ENCODE assay signal across 8 cellular contexts in genomic region chr4:94304365-94304971, GRCh38. TPM values are rescaled to one million over a fixed set of nuclear protein-coding genes. Genes with fewer than 3 reads are reported as not detected.
DNase-seq lines count a peak whose midpoint lies in the region; ATAC-seq, FAIRE-seq and TF ChIP-seq lines count a peak whose summit lies in the region.

No MANE protein-coding gene starts in this region.

- peak; percentile 66 for ATAC-seq in GM18498 (IDR thresholded peaks at IDR 0.05; ENCODE audit: unreplicated experiment)

- no peaks in the 10 kb centered on the region for H3K36me3 ChIP-seq in astrocyte (ENCODE audit: insufficient read depth, low read length)
- no peaks in the 10 kb centered on the region for H3K36me3 ChIP-seq in kidney (ENCODE audit: control insufficient read depth in 1 of 2, insufficient read depth in 2 of 2, low read length in 2 of 2)

- H3K9me3 Mint-ChIP-seq in CD14-positive monocyte, result peaks cover 0 to 1% (median 0%) of the 10 kb centered on the region in 7 donors
- H3K9me3 Mint-ChIP-seq in astrocyte (ENCODE audit: unreplicated experiment), result no peaks in the 10 kb centered on the region

- H3K4me3 ChIP-seq in Jurkat, Clone E6-1 (ENCODE audit: low read length), result no peak overlapping the region
- H3K4me3 ChIP-seq in astrocyte (ENCODE audit: insufficient read depth, low read depth, low read length), result no peak overlapping the region
- no peak overlapping the region for H3K4me3 ChIP-seq in kidney (ENCODE audit: low read length in 2 of 2)

- H3K36me3 Mint-ChIP-seq in CD14-positive monocyte (no peaks in the 10 kb centered on the region), astrocyte (ENCODE audit: low read depth, unreplicated experiment) (no peaks in the 10 kb centered on the region)

- H3K27me3 ChIP-seq in astrocyte (ENCODE audit: insufficient read depth, low read length), result no peaks in the 10 kb centered on the region

- H3K27ac ChIP-seq in astrocyte (ENCODE audit: low read depth, low read length) (no peak overlapping the region), kidney (ENCODE audit: low read depth in 2 of 2, low read length in 2 of 2) (no peak overlapping the region)

- H3K27ac Mint-ChIP-seq in CD14-positive monocyte, result no peak overlapping the region
- H3K27ac Mint-ChIP-seq in astrocyte (ENCODE audit: unreplicated experiment), result no peak overlapping the region

- H3K79me2 ChIP-seq in astrocyte (ENCODE audit: insufficient read depth, low read length), result no peaks in the 10 kb centered on the region

- TF ChIP-seq CTCF in CD14-positive monocyte (IDR thresholded peaks at IDR 0.05) (peak; percentile 69), astrocyte (IDR thresholded peaks at IDR 0.05; ENCODE audit: insufficient read depth, low read depth, low read length) (peak; percentile 58), kidney (IDR thresholded peaks at IDR 0.05; ENCODE audit: borderline replicate concordance, extremely low read depth, insufficient read depth) (peak; percentile 50)

- no peaks in the 10 kb centered on the region for H4K20me1 ChIP-seq in astrocyte (ENCODE audit: insufficient read depth, low read length)

- H3K9me3 ChIP-seq in astrocyte (ENCODE audit: insufficient read depth, low read depth, low read length) (no peaks in the 10 kb centered on the region), kidney (ENCODE audit: control insufficient read depth in 1 of 2, low read length in 2 of 2) (no peaks in the 10 kb centered on the region)

- H3K4me1 ChIP-seq in astrocyte (ENCODE audit: insufficient read depth, low read length) (no peaks in the 10 kb centered on the region), kidney (ENCODE audit: control insufficient read depth in 1 of 2, insufficient read depth in 1 of 2, low read depth in 1 of 2, low read length in 2 of 2) (peaks cover 0 to 3% of the 10 kb centered on the region in 2 donors)

- no peaks in the 10 kb centered on the region for H3K4me1 Mint-ChIP-seq in CD14-positive monocyte
- peaks cover 5% of the 10 kb centered on the region for H3K4me1 Mint-ChIP-seq in astrocyte (ENCODE audit: low read depth, unreplicated experiment)

- DNase-seq in CD14-positive monocyte (ENCODE audit: low spot score) (no peak), astrocyte (ENCODE audit: low read depth) (no peak), kidney (no peak), GM19238 (ENCODE audit: insufficient read length, low spot score) (no peak), GOT3 (lab: John Stamatoyannopoulos, UW) (no peak)
- peak; percentile 35 for DNase-seq in Jurkat, Clone E6-1 (ENCODE audit: low read depth, low spot score)
- no peak for DNase-seq in stimulated activated CD8-positive, alpha-beta memory T cell treated with anti-CD3 and anti-CD28 coated beads, Interleukin-4, amount 100 ng/mL, for 48 hours

- no peak overlapping the region for H3K4me3 Mint-ChIP-seq in CD14-positive monocyte
- no peak overlapping the region for H3K4me3 Mint-ChIP-seq in astrocyte (ENCODE audit: unreplicated experiment)

- intact Hi-C loops in CD14-positive monocyte (cut with micrococcal nuclease), result no loop called here
- intact Hi-C loops in kidney (cut with DNase I), result no loop called here

- H2AFZ ChIP-seq in astrocyte (ENCODE audit: low read depth, low read length), result no peak overlapping the region

- no peak overlapping the region for H3K4me2 ChIP-seq in astrocyte (ENCODE audit: low read length)

- peak; percentile 63 for FAIRE-seq in astrocyte (lab: Jason Lieb, UNC)
- FAIRE-seq in kidney (lab: Jason Lieb, UNC), result peak; percentile 95

- H3K27me3 Mint-ChIP-seq in CD14-positive monocyte (ENCODE audit: low read depth in 3 of 3) (peaks cover 0 to 1% (median 0%) of the 10 kb centered on the region in 3 donors), astrocyte (ENCODE audit: low read depth, unreplicated experiment) (no peaks in the 10 kb centered on the region)

- H3K9ac ChIP-seq in astrocyte (ENCODE audit: low read length) (no peak overlapping the region), kidney (ENCODE audit: low read length in 2 of 2) (no peak overlapping the region)

RNA-seq across cellular contexts. Expression of gene HPGDS, which starts 38.2 kb away (rescaled TPM):
- polyA plus RNA-seq in CD14-positive monocyte, result under 1 TPM in 1 of 2 donors, not detected in 1; 0.30 TPM
- not detected for polyA plus RNA-seq in Jurkat, Clone E6-1 (2012; ENCODE audit: insufficient read depth, insufficient read length)
- total RNA-seq in astrocyte, result not detected in 2 replicates
- 7.4 TPM for total RNA-seq in kidney
- polyA plus RNA-seq in kidney (ENCODE audit: insufficient read depth, low read depth, low replicate concordance), result 1.9 TPM
